13 cellular contexts compared by ENCODE assay signal in genomic region chr16:69839798-69840409, GRCh38.
DNase-seq lines count a peak whose midpoint lies in the region; ATAC-seq, FAIRE-seq and TF ChIP-seq lines count a peak whose summit lies in the region.
"Had no signal": no experiment of that assay in that cellular context is flagged by ENCODE, and none has a peak within 500 bp of the region (broad histone marks: within the 10 kb centered on the region; RNA-seq: fewer than 3 reads in every experiment).

No MANE protein-coding gene starts in this region.

- FAIRE-seq in urothelium cell line (lab: Jason Lieb, UNC): no peak
- FAIRE-seq: A549 had no signal

- TF ChIP-seq POLR2A in heart left ventricle (IDR thresholded peaks at IDR 0.05): no peak

- DNase-seq in Ammon's horn (ENCODE audit: low spot score): peak; percentile 91
- DNase-seq in heart left ventricle: peak; percentile 30 to 68 (median 66)
- DNase-seq in nucleus accumbens (lab: John Stamatoyannopoulos, UW): peak in 53 of 56 donors; percentile 15 to 85 (median 65)
- DNase-seq in urothelium cell line (ENCODE audit: low spot score): no peak
- DNase-seq in D341Med (ENCODE audit: low spot score): no peak
- no peak for DNase-seq in stimulated activated effector memory CD8-positive, alpha-beta T cell treated with anti-CD3 and anti-CD28 coated beads, Interleukin-12 subunit alpha, Interleukin-12 subunit beta, amount 100 ng/mL, for 72 hours (ENCODE audit: low spot score in 2 of 2)
- DNase-seq: activated effector memory CD4-positive, alpha-beta T cell treated with Interleukin-2 at 50 U/mL for 16 hours; dermis blood vessel endothelial cell; DMS79; NCI-H774 had no signal

- 45 to 63% (median 56%) methylated on average over 10 of the region's 10 CpGs for WGBS in heart left ventricle, 4 donors

- no peaks in the 10 kb centered on the region for H3K9me3 Mint-ChIP-seq in stimulated activated effector memory CD8-positive, alpha-beta T cell treated with anti-CD3 and anti-CD28 coated beads, Interleukin-12 subunit alpha, Interleukin-12 subunit beta, amount 100 ng/mL, for 72 hours

- H3K4me3 ChIP-seq in heart left ventricle: no peak overlapping the region
- H3K4me3 ChIP-seq: A549 had no signal

- peaks cover 0 to 53% (median 6%) of the 10 kb centered on the region in 9 donors for H3K36me3 ChIP-seq in heart left ventricle

- H3K27ac Mint-ChIP-seq in stimulated activated effector memory CD8-positive, alpha-beta T cell treated with anti-CD3 and anti-CD28 coated beads, Interleukin-12 subunit alpha, Interleukin-12 subunit beta, amount 100 ng/mL, for 72 hours: no peak overlapping the region

- H3K4me1 Mint-ChIP-seq in stimulated activated effector memory CD8-positive, alpha-beta T cell treated with anti-CD3 and anti-CD28 coated beads, Interleukin-12 subunit alpha, Interleukin-12 subunit beta, amount 100 ng/mL, for 72 hours: no peaks in the 10 kb centered on the region

- H3K4me3 Mint-ChIP-seq in stimulated activated effector memory CD8-positive, alpha-beta T cell treated with anti-CD3 and anti-CD28 coated beads, Interleukin-12 subunit alpha, Interleukin-12 subunit beta, amount 100 ng/mL, for 72 hours: no peak overlapping the region

- no peaks in the 10 kb centered on the region for H3K9me3 ChIP-seq in heart left ventricle
- H3K9me3 ChIP-seq: A549 had no signal

- H3K27ac ChIP-seq in angular gyrus (ENCODE audit: low read depth, low read length): peak overlapping the region; percentile 89
- H3K27ac ChIP-seq in heart left ventricle: peak overlapping the region in 11 of 12 donors; percentile 58 to 90 (median 80)
- H3K27ac ChIP-seq: A549 had no signal

- peaks cover 6 to 46% (median 31%) of the 10 kb centered on the region in 12 donors for H3K4me1 ChIP-seq in heart left ventricle
- H3K4me1 ChIP-seq: A549 had no signal

- peak; percentile 68 to 86 (median 82) for ATAC-seq in heart left ventricle
- no peak for ATAC-seq in stimulated activated effector memory CD8-positive, alpha-beta T cell treated with anti-CD3 and anti-CD28 coated beads, Interleukin-12 subunit alpha, Interleukin-12 subunit beta, amount 100 ng/mL, for 72 hours
- ATAC-seq in HG03280 (IDR thresholded peaks at IDR 0.05; ENCODE audit: unreplicated experiment): no peak
- ATAC-seq: A549 had no signal

- H3K27me3 ChIP-seq in heart left ventricle: no peaks in the 10 kb centered on the region

- no peak for TF ChIP-seq CTCF in heart left ventricle (IDR thresholded peaks at IDR 0.05)

- intact Hi-C loops in heart left ventricle (cut with DNase I): loop anchor here in 1 of 10 donors (2.0 kb wide), 1 partner anchor 19 kb away; no protein-coding TSS in a partner anchor

- peaks cover 52% of the 10 kb centered on the region for H3K36me3 Mint-ChIP-seq in stimulated activated effector memory CD8-positive, alpha-beta T cell treated with anti-CD3 and anti-CD28 coated beads, Interleukin-12 subunit alpha, Interleukin-12 subunit beta, amount 100 ng/mL, for 72 hours

Comparison
In these comparisons a context has a peak if more than half of its experiments do, and no peak if none do; other contexts are left out.
1. DNase-seq: peak in Ammon's horn (single experiment), heart left ventricle (5 of 5) and nucleus accumbens (53 of 56); none in urothelium cell line (single experiment), D341Med (single experiment) and stimulated activated effector memory CD8-positive, alpha-beta T cell treated with anti-CD3 and anti-CD28 coated beads, Interleukin-12 subunit alpha, Interleukin-12 subunit beta, amount 100 ng/mL, for 72 hours (0 of 2).
2. ATAC-seq: peak in heart left ventricle (4 of 4); none in stimulated activated effector memory CD8-positive, alpha-beta T cell treated with anti-CD3 and anti-CD28 coated beads, Interleukin-12 subunit alpha, Interleukin-12 subunit beta, amount 100 ng/mL, for 72 hours (single experiment) and HG03280 (single experiment).